ENCODE assay signal across 8 cellular contexts in genomic region chr12:121794532-121795028, GRCh38. TPM values are rescaled to one million over a fixed set of nuclear protein-coding genes. Genes with fewer than 3 reads are reported as not detected.
DNase-seq lines count a peak whose midpoint lies in the region; ATAC-seq and TF ChIP-seq lines count a peak whose summit lies in the region.

No MANE protein-coding gene starts in this region.

- H3F3A ChIP-seq in DOHH2 (ENCODE audit: control insufficient read depth, insufficient read depth): peaks cover 14% of the 10 kb centered on the region

- peaks cover 6 to 45% of the 10 kb centered on the region in 2 experiments; a peak in 3 of 4 replicates for H3K79me1 ChIP-seq in IMR-90 (ENCODE audit: low read depth in 1 of 2, low read length in 2 of 2)

- dilution Hi-C loops in IMR-90 (cut with HindIII; ENCODE audit: low sequenced_read_pairs, unreplicated experiment): no loop called here

- no TSS peak for BruUV-seq in IMR-90 (replicated peaks; lab: Mats Ljungman, UMichigan)

- CTCF ChIA-PET in IMR-90 (lab: Yijun Ruan, JAX): interaction anchor here (0.5 to 3.9 kb wide), 33 partner anchors 8 to 1366 kb away, joined by 3 to 49 read pairs (median 5); partner anchors contain the start of genes PSMD9, SETD1B and TMEM120B

- H3K9me1 ChIP-seq in IMR-90 (ENCODE audit: insufficient read depth, low read length): peaks cover 6% of the 10 kb centered on the region; the same call in 1 of the 2 replicates

- peak overlapping the region; percentile 17; the same call in 1 of the 2 replicates for H4K5ac ChIP-seq in IMR-90 (ENCODE audit: low read depth, low read length)

- peak overlapping the region; percentile 81 for H4K91ac ChIP-seq in IMR-90 (ENCODE audit: insufficient read depth, low read depth, low read length)

- POLR2A ChIA-PET in IMR-90 (lab: Charles Lee; ENCODE audit: unreplicated experiment): interaction anchor here (0.6 to 2.0 kb wide), 4 partner anchors 10 to 291 kb away, joined by 5 to 10 read pairs (median 5); no protein-coding TSS in a partner anchor

- H3K4me3 ChIP-seq in DOHH2 (ENCODE audit: low read length) (peak overlapping the region; percentile 89), IMR-90 (ENCODE audit: insufficient read depth, low read depth, low read length) (no peak overlapping the region)

- H3K36me3 ChIP-seq in DOHH2 (ENCODE audit: control insufficient read depth, low read length): peaks cover 23% of the 10 kb centered on the region
- H3K36me3 ChIP-seq in IMR-90 (ENCODE audit: control insufficient read depth, insufficient read depth, low read length): peaks cover 9% of the 10 kb centered on the region; the same call in 1 of the 2 replicates

- H3K9me2 ChIP-seq in DOHH2 (replicated peaks; ENCODE audit: control insufficient read depth, low read length): no peaks in the 10 kb centered on the region

- no peaks in the 10 kb centered on the region for H4K20me1 ChIP-seq in DOHH2 (ENCODE audit: control insufficient read depth, insufficient read depth, low read depth, low read length)
- peaks cover 13% of the 10 kb centered on the region for H4K20me1 ChIP-seq in IMR-90 (ENCODE audit: insufficient read depth, low read length)

- TF ChIP-seq RAD21 in IMR-90 (IDR thresholded peaks at IDR 0.05; ENCODE audit: low read length): no peak

- 10% methylated on average over 2 of the region's 13 CpGs; no CpG with 5 or more reads in 1 of the 2 experiments for WGBS in IMR-90 (ENCODE audit: extremely low coverage in 2 of 2, insufficient read length in 1 of 2), 2 experiments

- H4K8ac ChIP-seq in IMR-90 (ENCODE audit: low read depth in 2 of 2, low read length in 2 of 2): peak overlapping the region; percentile 8 to 72; a peak in 3 of 4 replicates

- H2BK15ac ChIP-seq in IMR-90 (ENCODE audit: low read depth, low read length): no peak overlapping the region; the same call in 2 of the 3 replicates

- peak overlapping the region; percentile 39 for H2BK5ac ChIP-seq in IMR-90 (ENCODE audit: low read depth, low read length, poor library complexity, severe bottlenecking)

- intact Hi-C loops in IMR-90 (cut with micrococcal nuclease): loop anchor here (1.0 to 10.0 kb wide), 7 partner anchors 18 to 240 kb away; partner anchors contain the start of genes BCL7A, PSMD9 and TMEM120B

- in situ Hi-C loops in IMR-90 (cut with MboI; ENCODE audit: low sequenced_read_pairs): no loop called here

- H3K14ac ChIP-seq in IMR-90 (replicated peaks; ENCODE audit: low read depth, low read length): peak overlapping the region; percentile 16

- H3K23ac ChIP-seq in IMR-90 (ENCODE audit: low read depth, low read length): peak overlapping the region; percentile 54

- peak overlapping the region; percentile 69 for H2AK5ac ChIP-seq in IMR-90 (ENCODE audit: low read depth, low read length)

- ATAC-seq in IMR-90 (ENCODE audit: low read depth) (peak; percentile 5), GM18858 (IDR thresholded peaks at IDR 0.05; ENCODE audit: unreplicated experiment) (no peak)

- no peak for TF ChIP-seq CTCF in DOHH2 (IDR thresholded peaks at IDR 0.05; ENCODE audit: low read depth, low read length, poor library complexity, severe bottlenecking)
- TF ChIP-seq CTCF in IMR-90 (conservative IDR thresholded peaks at IDR 0.05; ENCODE audit: low read depth, low read length): no peak

- H3K9ac ChIP-seq in IMR-90 (ENCODE audit: low read depth, low read length): peak overlapping the region; percentile 22; the same call in 1 of the 2 replicates

- peak overlapping the region; percentile 97 for H3K4me2 ChIP-seq in DOHH2 (ENCODE audit: low read length)
- peak overlapping the region; percentile 65 for H3K4me2 ChIP-seq in IMR-90 (ENCODE audit: low read depth, low read length)

- H3K79me2 ChIP-seq in DOHH2 (ENCODE audit: control insufficient read depth, low read length): peaks cover 38% of the 10 kb centered on the region

- peak overlapping the region; percentile 97 for H2AK9ac ChIP-seq in IMR-90 (replicated peaks; ENCODE audit: low read depth, low read length, poor library complexity)

- peak overlapping the region; percentile 95 for H2AFZ ChIP-seq in IMR-90 (replicated peaks; ENCODE audit: low read length, poor library complexity)

- H2BK20ac ChIP-seq in IMR-90 (ENCODE audit: low read depth, low read length): 0 out of 2 replicates have a peak overlapping the region, but pooled peaks have one; percentile 38

- peak overlapping the region; percentile 26; the same call in 1 of the 2 replicates for H3K56ac ChIP-seq in IMR-90 (ENCODE audit: extremely low read depth, insufficient read depth, low read length)

- no peak overlapping the region for H3K18ac ChIP-seq in IMR-90 (ENCODE audit: low read depth, low read length)

- no peaks in the 10 kb centered on the region for H3K27me3 ChIP-seq in DOHH2 (ENCODE audit: control insufficient read depth, low read length)
- H3K27me3 ChIP-seq in IMR-90 (ENCODE audit: control insufficient read depth, insufficient read depth, low read length): no peaks in the 10 kb centered on the region

- no peaks in the 10 kb centered on the region for H3K9me3 ChIP-seq in DOHH2 (ENCODE audit: control insufficient read depth, insufficient read depth, low read length)
- no peaks in the 10 kb centered on the region for H3K9me3 ChIP-seq in IMR-90 (ENCODE audit: control insufficient read depth, insufficient read depth, low read length)

- peak overlapping the region; percentile 55; the same call in 1 of the 2 replicates for H2BK120ac ChIP-seq in IMR-90 (ENCODE audit: low read depth, low read length)

- DNase-seq in IMR-90 (no peak), kidney tubule cell (ENCODE audit: low spot score) (peak; percentile 65), substantia nigra (lab: John Stamatoyannopoulos, UW) (peak in 4 of 49 donors; percentile 43 to 69 (median 56)), NCI-H146 treated with DMSO at 0.1 percent for 48 hours (lab: John Stamatoyannopoulos, UW; ENCODE audit: unreplicated experiment) (no peak), DMS79 treated with DMSO at 0.1 percent for 48 hours (lab: John Stamatoyannopoulos, UW) (no peak)

- TF ChIP-seq POLR2A in IMR-90 (IDR thresholded peaks at IDR 0.05; ENCODE audit: low read depth, low read length): no peak; the same call in 1 of the 2 replicates

- H3K4me1 ChIP-seq in DOHH2 (ENCODE audit: control insufficient read depth, low read length) (peaks cover 65% of the 10 kb centered on the region), IMR-90 (ENCODE audit: control insufficient read depth, insufficient read depth, low read length) (peaks cover 28% of the 10 kb centered on the region)

- H3K27ac ChIP-seq in DOHH2 (ENCODE audit: low read depth, low read length): peak overlapping the region; percentile 43
- H3K27ac ChIP-seq in IMR-90 (ENCODE audit: insufficient read depth, low read length): peak overlapping the region; percentile 28
- H3K27ac ChIP-seq in angular gyrus (ENCODE audit: low read depth, low read length): peak overlapping the region; percentile 47
- H3K27ac ChIP-seq in substantia nigra (ENCODE audit: low read depth, low read length, poor library complexity, severe bottlenecking): peak overlapping the region; percentile 58

- H3K4ac ChIP-seq in IMR-90 (ENCODE audit: low read depth, low read length): peak overlapping the region; percentile 76

TF ChIP-seq in IMR-90, 13 proteins besides CTCF, POLR2A, EP300 and RAD21:
- TF ChIP-seq FOS (IDR thresholded peaks at IDR 0.05; ENCODE audit: low read depth, low read length) (no peak), SMC3 (IDR thresholded peaks at IDR 0.05; ENCODE audit: low read depth, low read length) (no peak), MXI1 (IDR thresholded peaks at IDR 0.05; ENCODE audit: borderline replicate concordance, low read depth, low read length) (no peak), NFE2L2 (IDR thresholded peaks at IDR 0.05; ENCODE audit: low read depth, low read length) (no peak), CEBPB (IDR thresholded peaks at IDR 0.05; ENCODE audit: low read depth, low read length) (no peak), USF2 (IDR thresholded peaks at IDR 0.05; ENCODE audit: low read depth, low read length) (no peak), RCOR1 (IDR thresholded peaks at IDR 0.05; ENCODE audit: insufficient replicate concordance, low read length) (no peak), BHLHE40 (IDR thresholded peaks at IDR 0.05; ENCODE audit: low read depth, low read length) (no peak)

RNA-seq across cellular contexts. Expression of gene RHOF, which starts 1.1 kb away (rescaled TPM):
- total RNA-seq in IMR-90 (2012; rRNA removed): 3.0 and 3.9 TPM in 2 replicates
- 5.1 and 5.3 TPM in 2 replicates for polyA plus RNA-seq in IMR-90 (2012; rRNA removed)
- 4.7 and 7.8 TPM in 2 replicates for polyA plus RNA-seq in IMR-90 (2012; cell fraction: cytosol; rRNA removed)
- 14.0 and 15.7 TPM in 2 replicates for polyA plus RNA-seq in IMR-90 (2012; cell fraction: nucleus; rRNA removed; ENCODE audit: low replicate concordance)

RNA-seq across cellular contexts. Expression of gene SETD1B, which starts 9.2 kb away (rescaled TPM):
- total RNA-seq in IMR-90 (2012; rRNA removed): 0.83 and 0.90 TPM in 2 replicates
- 5.1 and 5.5 TPM in 2 replicates for polyA plus RNA-seq in IMR-90 (2012; rRNA removed)
- 3.1 and 3.5 TPM in 2 replicates for polyA plus RNA-seq in IMR-90 (2012; cell fraction: cytosol; rRNA removed)
- 14.8 and 15.1 TPM in 2 replicates for polyA plus RNA-seq in IMR-90 (2012; cell fraction: nucleus; rRNA removed; ENCODE audit: low replicate concordance)
